29 cellular contexts compared by ENCODE assay signal in the genomic region with DNA sequence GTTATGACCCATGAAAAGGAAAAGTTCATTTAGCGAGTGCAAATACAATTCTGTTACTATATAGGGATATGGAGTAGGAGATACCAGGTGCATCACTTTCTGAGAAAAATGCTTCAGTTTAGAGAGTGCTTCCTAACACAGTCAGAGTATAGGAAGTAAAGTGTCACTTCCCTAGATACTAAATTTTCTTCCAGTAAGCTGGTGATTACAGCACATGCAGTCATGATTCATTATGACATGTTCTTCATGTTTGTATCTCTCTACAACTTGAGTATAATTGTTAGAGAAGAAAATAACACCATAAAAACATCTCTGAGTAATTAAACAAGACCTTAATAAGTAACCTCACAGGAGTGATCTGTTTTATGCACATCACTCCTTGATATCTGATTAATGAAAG.
"Had no signal": no experiment of that assay in that cellular context is flagged by ENCODE, and none has a peak within 500 bp of the region (broad histone marks: within the 10 kb centered on the region; RNA-seq: fewer than 3 reads in every experiment).

No MANE protein-coding gene starts in this region.

- H3K4me3 Mint-ChIP-seq: activated CD4-positive, alpha-beta memory T cell treated with anti-CD3 and anti-CD28 coated beads, Interleukin-2, amount 10 ng/mL, durations not matched to agents 7 days and 5 days; activated naive CD4-positive, alpha-beta T cell treated with anti-CD3 and anti-CD28 coated beads for 36 hours; activated naive CD8-positive, alpha-beta T cell; activated T-helper 17 cell treated with anti-CD3 and anti-CD28 coated beads, Interleukin-2, amount 50 U/mL, for 72 hours; T-cell had no signal

- H3K27ac Mint-ChIP-seq: activated CD4-positive, alpha-beta memory T cell treated with anti-CD3 and anti-CD28 coated beads, Interleukin-2, amount 10 ng/mL, durations not matched to agents 7 days and 5 days; activated naive CD4-positive, alpha-beta T cell treated with anti-CD3 and anti-CD28 coated beads for 36 hours; activated naive CD8-positive, alpha-beta T cell; activated T-helper 17 cell treated with anti-CD3 and anti-CD28 coated beads, Interleukin-2, amount 50 U/mL, for 72 hours; T-cell had no signal

- DNase-seq: activated CD4-positive, alpha-beta memory T cell treated with anti-CD3 and anti-CD28 coated beads, Interleukin-2, amount 10 ng/mL, durations not matched to agents 7 days and 5 days; activated CD4-positive, alpha-beta T cell treated with anti-CD3 and anti-CD28 coated beads, Interleukin-2, amount 50 U/mL, for 1 hour; activated CD4-positive, CD25-positive, alpha-beta regulatory T cell; activated gamma-delta T cell; activated naive CD4-positive, alpha-beta T cell treated with anti-CD3 and anti-CD28 coated beads for 36 hours; activated T-cell treated with anti-CD3 and anti-CD28 coated beads for 4 hours; activated T-cell treated with anti-CD3 and anti-CD28 coated beads, Interleukin-2, amount 50 U/mL, for 48 hours; amygdala; central memory CD4-positive, alpha-beta T cell; Kasumi-1; KBM-7; NCI-H1092 treated with DMSO at 0.1 percent for 48 hours; NCI-H1417 treated with DMSO at 0.1 percent for 48 hours; NCI-H1694; NCI-H2029; NCI-H2107; NCI-H2171 treated with DMSO at 0.1 percent for 48 hours; NCI-H226; NCI-H526; NCI-H774; NK-92 treated with Interleukin-12 subunit alpha and Interleukin-12 subunit beta, amount 100 ng/mL, for 24 hours; OCI-M1; SIG-M5; T-cell; T-helper 2 cell; T1000 had no signal

- H3K4me1 Mint-ChIP-seq: activated CD4-positive, alpha-beta memory T cell treated with anti-CD3 and anti-CD28 coated beads, Interleukin-2, amount 10 ng/mL, durations not matched to agents 7 days and 5 days; activated T-helper 17 cell treated with anti-CD3 and anti-CD28 coated beads, Interleukin-2, amount 50 U/mL, for 72 hours; T-cell had no signal

- H3K36me3 Mint-ChIP-seq: activated naive CD8-positive, alpha-beta T cell; T-cell had no signal

- H3K27ac ChIP-seq: VCaP had no signal

- ATAC-seq: activated T-helper 17 cell treated with anti-CD3 and anti-CD28 coated beads, Interleukin-2, amount 50 U/mL, for 72 hours; T-cell had no signal
